In genomic region chr1:165634154-165634921, GRCh38 we compare ENCODE assay signal across 14 cellular contexts. TPM values are rescaled to one million over a fixed set of nuclear protein-coding genes. Genes with fewer than 3 reads are reported as not detected.
DNase-seq lines count a peak whose midpoint lies in the region; ATAC-seq, FAIRE-seq and TF ChIP-seq lines count a peak whose summit lies in the region.
"Had no signal": no experiment of that assay in that cellular context is flagged by ENCODE, and none has a peak within 500 bp of the region (broad histone marks: within the 10 kb centered on the region; RNA-seq: fewer than 3 reads in every experiment).

No MANE protein-coding gene starts in this region.

- no peak overlapping the region for H4K5ac ChIP-seq in H1 (ENCODE audit: insufficient read length, low read depth, low read length)

- H4K8ac ChIP-seq in H1 (ENCODE audit: extremely low read depth, insufficient read depth, low read length) = no peak overlapping the region

- TF ChIP-seq EP300 in H1 (IDR thresholded peaks at IDR 0.05; ENCODE audit: borderline replicate concordance in 1 of 2, low read depth in 2 of 2, low read length in 2 of 2) = no peak
- TF ChIP-seq EP300 in sigmoid colon (IDR thresholded peaks at IDR 0.05) = no peak

- H3K9me2 ChIP-seq in Loucy (replicated peaks; ENCODE audit: low read depth, low read length) = no peaks in the 10 kb centered on the region

- peak overlapping the region in 3 of 7 donors; percentile 5 to 42 (median 14) for H3K27ac Mint-ChIP-seq in CD4-positive, alpha-beta memory T cell
- peak overlapping the region; percentile 19 for H3K27ac Mint-ChIP-seq in progenitor cell of endocrine pancreas
- H3K27ac Mint-ChIP-seq in natural killer cell treated with Interleukin-12 subunit alpha and Interleukin-12 subunit beta and Interleukin-15 and Interleukin-18, amount 100 ng/mL, for 72 hours = peak overlapping the region in 1 of 2 donors; percentile 10

- H2BK15ac ChIP-seq in H1 (ENCODE audit: low read length) = no peak overlapping the region

- H3K4me2 ChIP-seq in Loucy (ENCODE audit: low read depth, low read length, poor library complexity, severe bottlenecking) (peak overlapping the region; percentile 98), H1 (ENCODE audit: insufficient read depth in 1 of 2, low read depth in 2 of 2, low read length in 2 of 2) (peak overlapping the region; percentile 47 to 50; a peak in 3 of 4 replicates)

- no peak overlapping the region for H3K9ac ChIP-seq in Loucy (ENCODE audit: low read depth, low read length, poor library complexity, severe bottlenecking)
- H3K9ac ChIP-seq in H1 (replicated peaks in 1 of 4; ENCODE audit: extremely low read depth in 1 of 4, low read depth in 3 of 4, low read length in 3 of 4) = no peak overlapping the region

- H3K18ac ChIP-seq in H1 (ENCODE audit: extremely low read depth, low read length) = no peak overlapping the region

- H2AK5ac ChIP-seq in H1 (ENCODE audit: low read depth, low read length) = no peak overlapping the region

- no peak overlapping the region for H3K56ac ChIP-seq in H1 (replicated peaks; ENCODE audit: insufficient read length, low read depth, low read length)

- DNase-seq in CD4-positive, alpha-beta memory T cell = no peak
- DNase-seq in H1 (ENCODE audit: low read depth in 1 of 2, low spot score in 2 of 2) = no peak
- no peak for DNase-seq in progenitor cell of endocrine pancreas (ENCODE audit: low spot score, unreplicated experiment)
- no peak for DNase-seq in natural killer cell treated with Interleukin-12 subunit alpha and Interleukin-12 subunit beta and Interleukin-15 and Interleukin-18, amount 100 ng/mL, for 72 hours (ENCODE audit: low spot score)
- DNase-seq in erythroblast (lab: John Stamatoyannopoulos, UW) = no peak
- DNase-seq in sigmoid colon = no peak
- no peak for DNase-seq in GM20000 (ENCODE audit: low spot score)
- DNase-seq: activated CD4-positive, alpha-beta T cell treated with anti-CD3 and anti-CD28 coated beads, Interleukin-2, amount 50 U/mL, for 1 hour; dorsolateral prefrontal cortex; NCI-H2171; SIG-M5 had no signal

- H3K36me3 Mint-ChIP-seq in CD4-positive, alpha-beta memory T cell = peaks cover 12 to 20% of the 10 kb centered on the region in 2 donors
- peaks cover 2% of the 10 kb centered on the region for H3K36me3 Mint-ChIP-seq in progenitor cell of endocrine pancreas (ENCODE audit: insufficient read depth)
- no peaks in the 10 kb centered on the region for H3K36me3 Mint-ChIP-seq in natural killer cell treated with Interleukin-12 subunit alpha and Interleukin-12 subunit beta and Interleukin-15 and Interleukin-18, amount 100 ng/mL, for 72 hours

- H3K4me3 ChIP-seq in CD4-positive, alpha-beta memory T cell (ENCODE audit: low read length in 2 of 2) = no peak overlapping the region
- H3K4me3 ChIP-seq in Loucy (ENCODE audit: low read length, poor library complexity, severe bottlenecking) (no peak overlapping the region), H1 (ENCODE audit: extremely low read depth in 1 of 4, insufficient read depth in 2 of 4, low read depth in 3 of 4, low read length in 4 of 4) (no peak overlapping the region), sigmoid colon (no peak overlapping the region)

- H3K79me1 ChIP-seq in H1 (ENCODE audit: low read depth, low read length) = no peaks in the 10 kb centered on the region

- peaks cover 35% of the 10 kb centered on the region for H3K4me1 ChIP-seq in CD4-positive, alpha-beta memory T cell (ENCODE audit: insufficient read depth, low read length)
- peaks cover 46% of the 10 kb centered on the region for H3K4me1 ChIP-seq in Loucy (ENCODE audit: insufficient read depth, low read length, poor library complexity, severe bottlenecking)
- peaks cover 3 to 17% (median 6%) of the 10 kb centered on the region in 4 experiments; a peak in 4 of 7 replicates for H3K4me1 ChIP-seq in H1 (replicated peaks in 1 of 4; ENCODE audit: control insufficient read depth in 3 of 4, insufficient read depth in 4 of 4, low read length in 3 of 4)
- H3K4me1 ChIP-seq in sigmoid colon = peaks cover 0 to 58% (median 55%) of the 10 kb centered on the region in 4 donors

- no peak overlapping the region for H2BK5ac ChIP-seq in H1 (ENCODE audit: low read depth, low read length)

- FAIRE-seq in H1 (lab: Jason Lieb, UNC) = no peak
- FAIRE-seq: HTR-8/SVneo had no signal

- H3K4ac ChIP-seq in H1 (replicated peaks; ENCODE audit: insufficient read length, low read depth, low read length) = no peak overlapping the region

- POLR2A ChIA-PET in CD4-positive, alpha-beta memory T cell (lab: Charles Lee; ENCODE audit: partially characterized antibody) = no interaction called here
- POLR2A ChIA-PET in H1 (lab: Charles Lee; ENCODE audit: partially characterized antibody) = interaction anchor here (0.6 to 0.8 kb wide), 2 partner anchors 10 to 14 kb away, joined by 3 to 5 read pairs; no protein-coding TSS in a partner anchor

- H3K4me3 Mint-ChIP-seq in CD4-positive, alpha-beta memory T cell = peak overlapping the region in 5 of 8 donors; percentile 1 to 37 (median 27)
- no peak overlapping the region for H3K4me3 Mint-ChIP-seq in progenitor cell of endocrine pancreas (ENCODE audit: low read depth)
- no peak overlapping the region for H3K4me3 Mint-ChIP-seq in natural killer cell treated with Interleukin-12 subunit alpha and Interleukin-12 subunit beta and Interleukin-15 and Interleukin-18, amount 100 ng/mL, for 72 hours

- CTCF ChIA-PET in CD4-positive, alpha-beta memory T cell (lab: Charles Lee; ENCODE audit: partially characterized antibody) = no interaction called here
- CTCF ChIA-PET in H1 (lab: Charles Lee; ENCODE audit: partially characterized antibody) = interaction anchor here (4.7 kb wide), 1 partner anchor 33 kb away, joined by 18 read pairs; no protein-coding TSS in a partner anchor

- H3K23me2 ChIP-seq in H1 (ENCODE audit: low read depth, low read length) = peaks cover 10% of the 10 kb centered on the region; the same call in 1 of the 2 replicates

- H3K27me3 Mint-ChIP-seq in CD4-positive, alpha-beta memory T cell = no peaks in the 10 kb centered on the region
- H3K27me3 Mint-ChIP-seq in progenitor cell of endocrine pancreas = no peaks in the 10 kb centered on the region
- H3K27me3 Mint-ChIP-seq in natural killer cell treated with Interleukin-12 subunit alpha and Interleukin-12 subunit beta and Interleukin-15 and Interleukin-18, amount 100 ng/mL, for 72 hours = peaks cover 0 to under 1% of the 10 kb centered on the region in 2 donors

- H4K20me1 ChIP-seq in Loucy (ENCODE audit: insufficient read depth, low read length, poor library complexity, severe bottlenecking) (no peaks in the 10 kb centered on the region), H1 (replicated peaks in 1 of 2; ENCODE audit: control insufficient read depth in 1 of 2, insufficient read depth in 2 of 2, low read length in 2 of 2) (no peaks in the 10 kb centered on the region)

- H2BK20ac ChIP-seq in H1 (ENCODE audit: low read length) = no peak overlapping the region

- peaks cover 15 to 25% (median 24%) of the 10 kb centered on the region in 4 donors for H3K4me1 Mint-ChIP-seq in CD4-positive, alpha-beta memory T cell
- H3K4me1 Mint-ChIP-seq in progenitor cell of endocrine pancreas (ENCODE audit: low read depth) = peaks cover 24% of the 10 kb centered on the region
- H3K4me1 Mint-ChIP-seq in natural killer cell treated with Interleukin-12 subunit alpha and Interleukin-12 subunit beta and Interleukin-15 and Interleukin-18, amount 100 ng/mL, for 72 hours (ENCODE audit: low read depth in 2 of 2) = peaks cover 14 to 23% of the 10 kb centered on the region in 2 donors

- no peak for TF ChIP-seq RAD21 in H1 (IDR thresholded peaks at IDR 0.05 in 1 of 2, conservative IDR thresholded peaks at IDR 0.05 in 1 of 2; ENCODE audit: low read depth in 2 of 2, low read length in 2 of 2)

- H2AFZ ChIP-seq in Loucy (ENCODE audit: low read length) (no peak overlapping the region), H1 (ENCODE audit: low read length) (no peak overlapping the region)

- H3K27ac ChIP-seq in CD4-positive, alpha-beta memory T cell (ENCODE audit: low read depth, low read length) = no peak overlapping the region
- H3K27ac ChIP-seq in H1 (ENCODE audit: low read depth, low read length) = no peak overlapping the region
- H3K27ac ChIP-seq in sigmoid colon = no peak overlapping the region
- H3K27ac ChIP-seq: suprapubic skin had no signal

- no peak overlapping the region for H2BK12ac ChIP-seq in H1 (ENCODE audit: low read depth, low read length)

- 67% methylated on average over 4 of the region's 6 CpGs; no CpG with 5 or more reads in 1 of the 2 experiments for WGBS in H1 (ENCODE audit: extremely low coverage in 1 of 2, insufficient coverage in 1 of 2, insufficient read length in 1 of 2, insufficient replicate concordance in 2 of 2, low coverage in 1 of 2, low lambda C conversion rate in 2 of 2, missing lambda C conversion rate in 1 of 2), 2 experiments
- 79 to 89% methylated on average over 6 of the region's 6 CpGs for WGBS in sigmoid colon, 2 donors

- no peak for ATAC-seq in natural killer cell treated with Interleukin-12 subunit alpha and Interleukin-12 subunit beta and Interleukin-15 and Interleukin-18, amount 100 ng/mL, for 72 hours

- TF ChIP-seq POLR2A in H1 (IDR thresholded peaks at IDR 0.05; ENCODE audit: control extremely low read depth in 1 of 2, low read depth in 2 of 2, low read length in 2 of 2) (no peak), erythroblast (IDR thresholded peaks at IDR 0.05; ENCODE audit: low read length) (no peak), sigmoid colon (IDR thresholded peaks at IDR 0.05) (no peak)

- no peaks in the 10 kb centered on the region for H3K9me3 ChIP-seq in CD4-positive, alpha-beta memory T cell (ENCODE audit: control insufficient read depth in 1 of 2, low read length in 2 of 2)
- H3K9me3 ChIP-seq in Loucy (ENCODE audit: insufficient read depth, low read depth, low read length) (no peaks in the 10 kb centered on the region), H1 (ENCODE audit: insufficient read depth in 2 of 2, low read depth in 1 of 2, low read length in 1 of 2) (no peaks in the 10 kb centered on the region), sigmoid colon (no peaks in the 10 kb centered on the region)
- H3K9me3 ChIP-seq: suprapubic skin had no signal

- no peaks in the 10 kb centered on the region for H3F3A ChIP-seq in Loucy (ENCODE audit: low read depth)

- no peak overlapping the region for H4K91ac ChIP-seq in H1 (replicated peaks; ENCODE audit: insufficient read length, low read length)

- no peak overlapping the region for H2BK120ac ChIP-seq in H1 (replicated peaks; ENCODE audit: low read depth, low read length)

- no peaks in the 10 kb centered on the region for H3K9me3 Mint-ChIP-seq in CD4-positive, alpha-beta memory T cell
- no peaks in the 10 kb centered on the region for H3K9me3 Mint-ChIP-seq in progenitor cell of endocrine pancreas (ENCODE audit: low read depth)
- H3K9me3 Mint-ChIP-seq in natural killer cell treated with Interleukin-12 subunit alpha and Interleukin-12 subunit beta and Interleukin-15 and Interleukin-18, amount 100 ng/mL, for 72 hours = no peaks in the 10 kb centered on the region

- intact Hi-C loops in CD4-positive, alpha-beta memory T cell (cut with micrococcal nuclease) = loop anchor here (10.0 kb wide), 1 partner anchor 190 kb away; the partner anchor contains the start of gene UCK2
- intact Hi-C loops in sigmoid colon (cut with DNase I) = no loop called here

- no peaks in the 10 kb centered on the region for H3K27me3 ChIP-seq in CD4-positive, alpha-beta memory T cell (ENCODE audit: insufficient read depth, low read length)
- no peaks in the 10 kb centered on the region for H3K27me3 ChIP-seq in Loucy (ENCODE audit: insufficient read depth, low read length, poor library complexity, severe bottlenecking)
- H3K27me3 ChIP-seq in H1 (replicated peaks in 1 of 4; ENCODE audit: control insufficient read depth in 3 of 4, extremely low read depth in 1 of 4, insufficient read depth in 3 of 4, low read length in 3 of 4) = no peaks in the 10 kb centered on the region
- no peaks in the 10 kb centered on the region for H3K27me3 ChIP-seq in sigmoid colon
- H3K27me3 ChIP-seq: dorsolateral prefrontal cortex, suprapubic skin had no signal

- no peak overlapping the region for H3K23ac ChIP-seq in H1 (ENCODE audit: insufficient read length)

- TF ChIP-seq CTCF in Loucy (conservative IDR thresholded peaks at IDR 0.05; ENCODE audit: low read length) (no peak), H1 (IDR thresholded peaks at IDR 0.05; ENCODE audit: control extremely low read depth in 1 of 3, insufficient read depth in 1 of 3, low read depth in 1 of 3, low read length in 3 of 3) (no peak), progenitor cell of endocrine pancreas (IDR thresholded peaks at IDR 0.05; ENCODE audit: unreplicated experiment) (no peak), sigmoid colon (IDR thresholded peaks at IDR 0.05) (no peak), GM20000 (IDR thresholded peaks at IDR 0.05; ENCODE audit: extremely low read depth, missing control alignments) (no peak)

- H3K36me3 ChIP-seq in CD4-positive, alpha-beta memory T cell (ENCODE audit: insufficient read depth, low read length) = no peaks in the 10 kb centered on the region
- no peaks in the 10 kb centered on the region for H3K36me3 ChIP-seq in Loucy (ENCODE audit: insufficient read depth, low read length)
- H3K36me3 ChIP-seq in H1 (ENCODE audit: control insufficient read depth in 2 of 4, insufficient read depth in 4 of 4, low read length in 3 of 4) = no peaks in the 10 kb centered on the region; a peak in 1 of 8 replicates
- H3K36me3 ChIP-seq in sigmoid colon = peaks cover 0 to 6% (median 0%) of the 10 kb centered on the region in 4 donors

- H3K79me2 ChIP-seq in Loucy (ENCODE audit: insufficient read depth, low read length) (peaks cover 16% of the 10 kb centered on the region), H1 (ENCODE audit: control insufficient read depth in 1 of 2, insufficient read depth in 2 of 2, low read length in 2 of 2) (peaks cover 0 to 34% of the 10 kb centered on the region in 2 experiments; a peak in 2 of 4 replicates)

- no peak overlapping the region for H3K14ac ChIP-seq in H1 (ENCODE audit: insufficient read length)

RNA-seq across cellular contexts. Expression of gene MGST3, which starts 3.3 kb away (rescaled TPM):
- total RNA-seq in CD4-positive, alpha-beta memory T cell = 10 to 100 TPM; 67.6 to 74.0 TPM
- polyA plus RNA-seq in CD4-positive, alpha-beta memory T cell = 100 to 1,000 TPM; 171 to 176 TPM
- total RNA-seq in H1 (2021; fragmentation: NEBNext Ultra II Directional; extraction: Animal tissue kit (Norgen Biotek cat#: 25700)) = 124 and 133 TPM in 2 replicates
- polyA plus RNA-seq in H1 (2011; rRNA removed) = 201 and 257 TPM in 2 replicates
- 134 TPM for polyA plus RNA-seq in H1 (2011; cell fraction: cytosol; rRNA removed)
- 177 TPM for polyA plus RNA-seq in H1 (2011; cell fraction: nucleus; rRNA removed)
- 118 to 165 TPM (median 159 TPM) in 4 replicates for polyA plus RNA-seq in H1 (2012, experiment 1 of 2)
- 285 TPM for polyA plus RNA-seq in H1 (2012, experiment 2 of 2)
- 439 TPM for polyA plus RNA-seq in H1 (2013, experiment 1 of 2)
- 378 TPM for polyA plus RNA-seq in H1 (2013, experiment 2 of 2)
- 48.7 and 52.1 TPM in 2 replicates for polyA minus RNA-seq in H1 (2011; rRNA and poly(A)+ RNA removed)
- polyA minus RNA-seq in H1 (2011; cell fraction: cytosol; rRNA and poly(A)+ RNA removed) = 41.5 TPM
- polyA minus RNA-seq in H1 (2011; cell fraction: nucleus; rRNA and poly(A)+ RNA removed) = 54.9 TPM
- 128 and 136 TPM in 2 replicates for total RNA-seq in progenitor cell of endocrine pancreas
- total RNA-seq in natural killer cell treated with Interleukin-12 subunit alpha and Interleukin-12 subunit beta and Interleukin-15 and Interleukin-18, amount 100 ng/mL, for 72 hours = 10 to 100 TPM; 19.5 to 29.5 TPM
- 100 to 1,000 TPM; 162 to 269 (median 201) TPM for total RNA-seq in sigmoid colon
- polyA plus RNA-seq in sigmoid colon = 100 to 1,000 TPM; 131 to 359 (median 191) TPM

Comparison
In these comparisons a context has a peak if more than half of its experiments do, and no peak if none do; other contexts are left out.
1. H3K4me3 Mint-ChIP-seq: peak in CD4-positive, alpha-beta memory T cell (5 of 8); none in progenitor cell of endocrine pancreas (single experiment) and natural killer cell treated with Interleukin-12 subunit alpha and Interleukin-12 subunit beta and Interleukin-15 and Interleukin-18, amount 100 ng/mL, for 72 hours (single experiment).